Comparison of ENCODE assay signal across 11 cellular contexts in the genomic region with DNA sequence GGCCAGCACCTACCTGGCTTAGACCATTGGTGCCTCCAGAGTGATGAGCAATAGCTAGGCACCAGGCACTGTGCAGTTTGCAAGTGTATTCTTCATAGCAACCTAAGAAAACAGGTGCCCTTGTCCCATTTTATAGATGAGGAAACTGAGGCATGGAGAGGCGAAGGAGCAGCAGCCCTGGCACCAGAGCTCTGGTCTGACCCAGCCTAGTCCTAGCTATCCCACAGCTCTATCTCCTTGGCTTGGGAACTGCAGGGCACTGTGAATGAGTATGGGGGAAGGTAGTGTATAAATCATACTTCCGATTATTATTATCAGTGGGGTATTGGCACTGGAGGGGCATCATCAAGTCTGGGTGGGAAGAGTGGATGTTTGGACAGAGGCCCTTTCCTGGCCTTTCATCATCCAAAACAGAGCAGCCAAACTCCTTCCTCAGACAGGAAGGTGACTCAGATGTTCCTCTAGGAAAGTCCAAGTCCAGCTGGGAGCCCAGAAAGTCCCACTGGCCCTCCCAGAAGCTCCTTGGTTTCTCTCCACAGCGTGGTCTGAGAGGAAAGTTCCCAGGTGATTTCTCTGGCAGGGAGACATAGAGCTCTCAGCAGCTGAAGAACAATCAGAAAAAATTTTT. TPM values are rescaled to one million over a fixed set of nuclear protein-coding genes. Genes with fewer than 3 reads are reported as not detected.
DNase-seq lines count a peak whose midpoint lies in the region; ATAC-seq and FAIRE-seq lines count a peak whose summit lies in the region.
"Had no signal": no experiment of that assay in that cellular context is flagged by ENCODE, and none has a peak within 500 bp of the region (broad histone marks: within the 10 kb centered on the region; RNA-seq: fewer than 3 reads in every experiment).

No MANE protein-coding gene starts in this region.

- WGBS in mesodermal cell (ENCODE audit: insufficient coverage in 2 of 2), 2 experiments = 94 to 100% methylated on average over 1 to 2 of the region's 3 CpGs

- peak; percentile 96 for DNase-seq in MG63
- DNase-seq in epithelial cell of prostate (ENCODE audit: low read depth, low spot score) = no peak
- DNase-seq in NCI-H748 (lab: John Stamatoyannopoulos, UW; ENCODE audit: unreplicated experiment) = no peak
- DNase-seq in NCI-H82 treated with DMSO at 0.1 percent for 48 hours (lab: John Stamatoyannopoulos, UW; ENCODE audit: unreplicated experiment) = no peak
- no peak for DNase-seq in KG1 (lab: John Stamatoyannopoulos, UW)
- DNase-seq: activated CD8-positive, alpha-beta T cell treated with anti-CD3 and anti-CD28 coated beads, Interleukin-2, amount 10 ng/mL, durations not matched to agents 7 days and 5 days; CD4-positive, alpha-beta memory T cell; NCI-H510A treated with DMSO at 0.1 percent for 48 hours had no signal

- FAIRE-seq in A204.1 (lab: Jason Lieb, UNC) = peak; percentile 95

- H3K9me3 ChIP-seq in MG63 (no peaks in the 10 kb centered on the region), mesodermal cell (ENCODE audit: control insufficient read depth, low read length) (no peaks in the 10 kb centered on the region)

- peak overlapping the region; percentile 54 for H3K27ac ChIP-seq in epithelial cell of prostate
- H3K27ac ChIP-seq in mesodermal cell (ENCODE audit: low read depth, low read length, severe bottlenecking) = peak overlapping the region; percentile 90

- H3K4me1 ChIP-seq in mesodermal cell (ENCODE audit: control insufficient read depth, insufficient read depth, low read length, poor library complexity, severe bottlenecking) = peaks cover 27% of the 10 kb centered on the region

- no peak for ATAC-seq in GM18511 (IDR thresholded peaks at IDR 0.05; ENCODE audit: unreplicated experiment)
- ATAC-seq: activated CD8-positive, alpha-beta T cell treated with anti-CD3 and anti-CD28 coated beads, Interleukin-2, amount 10 ng/mL, durations not matched to agents 7 days and 5 days had no signal

- peaks cover 11% of the 10 kb centered on the region; the same call in 1 of the 2 replicates for H3K27me3 ChIP-seq in MG63

- H3K4me3 ChIP-seq in MG63 (no peak overlapping the region), mesodermal cell (ENCODE audit: extremely low read depth, insufficient read depth, low read length, poor library complexity, severe bottlenecking) (no peak overlapping the region)

- H3K36me3 ChIP-seq in MG63 (no peaks in the 10 kb centered on the region), mesodermal cell (ENCODE audit: control insufficient read depth, insufficient read depth, low read length) (no peaks in the 10 kb centered on the region)

RNA-seq across cellular contexts. Expression of gene PLLP, which starts 32.0 kb away (rescaled TPM):
- total RNA-seq in MG63 (2014; rRNA removed; shearing (Covaris generic); ENCODE audit: low replicate concordance) = not detected in 2 replicates
- polyA plus RNA-seq in mesodermal cell (2013, experiment 1 of 2) = 3.4 TPM
- polyA plus RNA-seq in mesodermal cell (2013, experiment 2 of 2) = 3.1 TPM

RNA-seq across cellular contexts. Expression of gene CCL22, which starts 42.1 kb away (rescaled TPM):
- not detected in 2 replicates for total RNA-seq in MG63 (2014; rRNA removed; shearing (Covaris generic); ENCODE audit: low replicate concordance)
- not detected for polyA plus RNA-seq in mesodermal cell (2013, experiment 1 of 2)
- polyA plus RNA-seq in mesodermal cell (2013, experiment 2 of 2) = not detected
- polyA plus RNA-seq: CD4-positive, alpha-beta memory T cell had no signal

RNA-seq across cellular contexts. Expression of gene CX3CL1, which starts 55.8 kb away (rescaled TPM):
- total RNA-seq in MG63 (2014; rRNA removed; shearing (Covaris generic); ENCODE audit: low replicate concordance) = not detected in 2 replicates
- 6.7 TPM for polyA plus RNA-seq in mesodermal cell (2013, experiment 1 of 2)
- 3.8 TPM for polyA plus RNA-seq in mesodermal cell (2013, experiment 2 of 2)
- total RNA-seq: activated CD8-positive, alpha-beta T cell treated with anti-CD3 and anti-CD28 coated beads, Interleukin-2, amount 10 ng/mL, durations not matched to agents 7 days and 5 days; CD4-positive, alpha-beta memory T cell had no signal
- polyA plus RNA-seq: CD4-positive, alpha-beta memory T cell had no signal
